ENCODE assay signal across 22 cellular contexts in the genomic region with DNA sequence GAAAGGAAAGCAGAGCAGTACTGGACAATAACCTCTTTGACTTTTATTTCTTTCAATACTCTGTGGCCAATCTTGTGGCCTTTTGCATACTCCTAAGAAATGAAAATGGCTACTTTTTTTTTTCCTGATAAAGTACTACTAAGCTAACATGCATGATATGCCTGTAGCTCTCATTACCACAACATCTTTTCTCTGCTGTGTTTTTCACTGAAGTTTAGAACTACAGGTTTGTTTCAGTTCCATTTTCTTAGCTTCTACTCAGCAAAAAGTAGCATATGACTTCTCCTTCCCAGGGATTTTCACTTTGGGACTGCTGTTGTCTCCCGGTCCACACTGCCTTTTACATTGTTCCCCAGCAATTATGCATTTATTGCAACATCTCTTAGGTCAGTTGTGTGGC.
DNase-seq lines count a peak whose midpoint lies in the region; ATAC-seq and TF ChIP-seq lines count a peak whose summit lies in the region.
"Had no signal": no experiment of that assay in that cellular context is flagged by ENCODE, and none has a peak within 500 bp of the region (broad histone marks: within the 10 kb centered on the region; RNA-seq: fewer than 3 reads in every experiment).

No MANE protein-coding gene starts in this region.

- H3K27ac ChIP-seq in MM.1S (ENCODE audit: low read length), result peak overlapping the region; percentile 33; the same call in 1 of the 2 replicates
- H3K27ac ChIP-seq in thyroid gland, result no peak overlapping the region
- H3K27ac ChIP-seq: BLaER1 had no signal

- H2AFZ ChIP-seq in MM.1S (ENCODE audit: low read length), result peak overlapping the region; percentile 32

- WGBS in thyroid gland, 2 donors, result 93 to 97% methylated on average over 1 of the region's 1 CpG

- H3K27me3 ChIP-seq in MM.1S (replicated peaks; ENCODE audit: insufficient read depth, low read length), result no peaks in the 10 kb centered on the region
- H3K27me3 ChIP-seq in thyroid gland, result no peaks in the 10 kb centered on the region
- H3K27me3 ChIP-seq: BE2C, BLaER1 had no signal

- TF ChIP-seq POLR2A in thyroid gland (IDR thresholded peaks at IDR 0.05), result no peak

- H3K9ac ChIP-seq in MM.1S (ENCODE audit: low read length), result no peak overlapping the region
- H3K9ac ChIP-seq: BLaER1 had no signal

- ATAC-seq in GM21717 (IDR thresholded peaks at IDR 0.05; ENCODE audit: unreplicated experiment), result peak; percentile 76
- ATAC-seq in GM19395 (IDR thresholded peaks at IDR 0.05; ENCODE audit: unreplicated experiment), result no peak
- ATAC-seq: GM12878 had no signal

- intact Hi-C loops in thyroid gland (cut with DNase I), result no loop called here

- no peaks in the 10 kb centered on the region for H3F3A ChIP-seq in MM.1S (ENCODE audit: insufficient read depth, low read length)

- peaks cover 16% of the 10 kb centered on the region for H3K4me1 ChIP-seq in MM.1S (ENCODE audit: low read length)
- H3K4me1 ChIP-seq in thyroid gland, result peaks cover 0 to 8% of the 10 kb centered on the region in 2 donors

- H3K9me3 ChIP-seq in MM.1S (replicated peaks; ENCODE audit: insufficient read depth, low read length), result no peaks in the 10 kb centered on the region
- no peaks in the 10 kb centered on the region for H3K9me3 ChIP-seq in thyroid gland
- H3K9me3 ChIP-seq: BE2C, BLaER1 had no signal

- H3K36me3 ChIP-seq in MM.1S (replicated peaks; ENCODE audit: insufficient read depth, low read length) (no peaks in the 10 kb centered on the region), thyroid gland (no peaks in the 10 kb centered on the region)
- H3K36me3 ChIP-seq: BE2C, BLaER1 had no signal

- peak overlapping the region; percentile 28; the same call in 1 of the 2 replicates for H3K4me2 ChIP-seq in MM.1S (ENCODE audit: low read depth, low read length)
- H3K4me2 ChIP-seq: BLaER1 had no signal

- no peaks in the 10 kb centered on the region for H3K79me2 ChIP-seq in MM.1S (ENCODE audit: low read length)

- DNase-seq in MM.1S (peak; percentile 44), NCI-H526 (lab: John Stamatoyannopoulos, UW) (no peak), thyroid gland (no peak)
- DNase-seq: 8988T; ACHN; BE2C; C1 segment of cervical spinal cord; CD4-positive, alpha-beta memory T cell; CD4-positive, CD25-positive, alpha-beta regulatory T cell; CD8-positive, alpha-beta memory T cell; COR-L47; DMS 273 treated with DMSO at 0.1 percent for 48 hours; DMS153; DMS53; DMS79; DND-41; EL; GDM1 had no signal

- no peaks in the 10 kb centered on the region for H4K20me1 ChIP-seq in MM.1S (ENCODE audit: insufficient read depth, low read length)
- H4K20me1 ChIP-seq: BLaER1 had no signal

- TF ChIP-seq CTCF in MM.1S (IDR thresholded peaks at IDR 0.05; ENCODE audit: low read length) (no peak), thyroid gland (IDR thresholded peaks at IDR 0.05) (no peak)

- H3K4me3 ChIP-seq in MM.1S (ENCODE audit: low read length), result no peak overlapping the region
- no peak overlapping the region for H3K4me3 ChIP-seq in thyroid gland (replicated peaks in 1 of 3)
- H3K4me3 ChIP-seq: BLaER1, GM12878 had no signal

- H3K9me2 ChIP-seq in MM.1S (replicated peaks; ENCODE audit: insufficient read depth, low read length), result no peaks in the 10 kb centered on the region
